13 cellular contexts compared by ENCODE assay signal in the genomic region with DNA sequence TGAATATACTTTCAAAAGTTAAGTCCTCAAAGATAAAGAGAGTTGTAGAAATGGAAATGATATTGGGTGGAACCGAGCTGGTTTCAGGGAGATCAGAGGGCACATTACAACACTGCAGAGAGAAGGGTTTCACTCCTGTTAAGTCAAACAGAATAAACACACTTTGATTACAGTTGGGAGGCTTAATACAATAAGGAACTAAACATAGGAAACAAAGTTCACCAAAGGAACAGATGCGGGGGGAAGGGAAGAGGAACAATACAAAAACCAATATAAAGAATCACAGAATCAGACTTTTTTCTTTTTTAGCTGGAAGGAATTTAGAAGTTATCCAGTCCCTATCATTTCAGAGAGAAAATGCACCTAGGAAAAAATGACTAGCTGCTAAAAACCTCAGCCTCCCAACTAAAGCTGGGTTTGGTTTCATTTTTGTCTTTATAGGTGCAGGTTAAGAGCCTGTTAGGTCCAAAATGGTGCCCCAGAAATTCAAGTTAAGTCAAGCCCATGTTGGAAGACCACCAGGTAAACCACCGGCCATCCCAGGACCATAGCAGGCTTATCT.
DNase-seq lines count a peak whose midpoint lies in the region; ATAC-seq, FAIRE-seq and TF ChIP-seq lines count a peak whose summit lies in the region.
"Had no signal": no experiment of that assay in that cellular context is flagged by ENCODE, and none has a peak within 500 bp of the region (broad histone marks: within the 10 kb centered on the region; RNA-seq: fewer than 3 reads in every experiment).

No MANE protein-coding gene starts in this region.

- H3K27ac Mint-ChIP-seq in astrocyte (ENCODE audit: unreplicated experiment) = no peak overlapping the region
- H3K27ac Mint-ChIP-seq: activated CD4-positive, alpha-beta T cell treated with anti-CD3 and anti-CD28 coated beads, Interleukin-2, amount 10 ng/mL, durations not matched to agents 7 days and 5 days had no signal

- no peak overlapping the region for H3K4me3 Mint-ChIP-seq in astrocyte (ENCODE audit: unreplicated experiment)
- H3K4me3 Mint-ChIP-seq: activated CD4-positive, alpha-beta T cell treated with anti-CD3 and anti-CD28 coated beads, Interleukin-2, amount 10 ng/mL, durations not matched to agents 7 days and 5 days had no signal

- peak overlapping the region; percentile 1 for H3K9ac ChIP-seq in astrocyte (ENCODE audit: low read length)
- H3K9ac ChIP-seq in kidney (ENCODE audit: low read length in 2 of 2) = peak overlapping the region in 1 of 2 donors; percentile 53

- peaks cover 93% of the 10 kb centered on the region for H3K79me2 ChIP-seq in astrocyte (ENCODE audit: insufficient read depth, low read length)

- H3K4me3 ChIP-seq in astrocyte (ENCODE audit: insufficient read depth, low read depth, low read length) (no peak overlapping the region), kidney (ENCODE audit: low read length in 2 of 2) (peak overlapping the region; percentile 64 to 79)
- H3K4me3 ChIP-seq: adrenal gland, SJSA1 had no signal

- H3K9me3 Mint-ChIP-seq in astrocyte (ENCODE audit: unreplicated experiment) = peaks cover 3% of the 10 kb centered on the region
- H3K9me3 Mint-ChIP-seq: activated CD4-positive, alpha-beta T cell treated with anti-CD3 and anti-CD28 coated beads, Interleukin-2, amount 10 ng/mL, durations not matched to agents 7 days and 5 days had no signal

- no peak for TF ChIP-seq CTCF in astrocyte (IDR thresholded peaks at IDR 0.05; ENCODE audit: insufficient read depth, low read depth, low read length)
- no peak for TF ChIP-seq CTCF in kidney (IDR thresholded peaks at IDR 0.05; ENCODE audit: borderline replicate concordance, extremely low read depth, insufficient read depth)

- peaks cover 9% of the 10 kb centered on the region for H3K36me3 Mint-ChIP-seq in astrocyte (ENCODE audit: low read depth, unreplicated experiment)

- H3K9me3 ChIP-seq in astrocyte (ENCODE audit: insufficient read depth, low read depth, low read length) = no peaks in the 10 kb centered on the region
- no peaks in the 10 kb centered on the region for H3K9me3 ChIP-seq in kidney (ENCODE audit: control insufficient read depth in 1 of 2, low read length in 2 of 2)
- H3K9me3 ChIP-seq: adrenal gland, SJSA1 had no signal

- DNase-seq in Kasumi-1 (lab: John Stamatoyannopoulos, UW) = peak; percentile 13 to 20
- no peak for DNase-seq in astrocyte (ENCODE audit: low read depth)
- DNase-seq in kidney = no peak
- DNase-seq in sciatic nerve (ENCODE audit: low spot score) = no peak
- no peak for DNase-seq in NCI-H345 treated with DMSO at 0.1 percent for 48 hours (lab: John Stamatoyannopoulos, UW; ENCODE audit: unreplicated experiment)
- no peak for DNase-seq in NCI-H2227 (lab: John Stamatoyannopoulos, UW; ENCODE audit: unreplicated experiment)
- DNase-seq in amygdala (lab: John Stamatoyannopoulos, UW) = no peak
- DNase-seq: activated CD4-positive, alpha-beta T cell treated with anti-CD3 and anti-CD28 coated beads, Interleukin-2, amount 10 ng/mL, durations not matched to agents 7 days and 5 days; adrenal gland; DMS79; kidney glomerular epithelial cell had no signal

- ATAC-seq in sciatic nerve (peak; percentile 68), HG03097 (IDR thresholded peaks at IDR 0.05; ENCODE audit: low FRiP score, unreplicated experiment) (no peak)

- H3K36me3 ChIP-seq in astrocyte (ENCODE audit: insufficient read depth, low read length) (peaks cover 5% of the 10 kb centered on the region), kidney (ENCODE audit: control insufficient read depth in 1 of 2, insufficient read depth in 2 of 2, low read length in 2 of 2) (no peaks in the 10 kb centered on the region)
- H3K36me3 ChIP-seq: adrenal gland had no signal

- H3K27ac ChIP-seq in astrocyte (ENCODE audit: low read depth, low read length) = no peak overlapping the region
- H3K27ac ChIP-seq in kidney (ENCODE audit: low read depth in 2 of 2, low read length in 2 of 2) = peak overlapping the region; percentile 19 to 68
- H3K27ac ChIP-seq: SJSA1 had no signal

- H3K4me2 ChIP-seq in astrocyte (ENCODE audit: low read length) = peak overlapping the region; percentile 66

- H3K4me1 ChIP-seq in astrocyte (ENCODE audit: insufficient read depth, low read length) (peaks cover 38% of the 10 kb centered on the region), kidney (ENCODE audit: control insufficient read depth in 1 of 2, insufficient read depth in 1 of 2, low read depth in 1 of 2, low read length in 2 of 2) (peaks cover 21 to 23% of the 10 kb centered on the region in 2 donors)

- no peak overlapping the region for H2AFZ ChIP-seq in astrocyte (ENCODE audit: low read depth, low read length)

- FAIRE-seq in astrocyte (lab: Jason Lieb, UNC) (no peak), kidney (lab: Jason Lieb, UNC) (no peak)

- H3K4me1 Mint-ChIP-seq in astrocyte (ENCODE audit: low read depth, unreplicated experiment) = peaks cover 50% of the 10 kb centered on the region

- intact Hi-C loops in kidney (cut with DNase I) = no loop called here
- intact Hi-C loops in sciatic nerve (cut with DNase I) = no loop called here

- no peaks in the 10 kb centered on the region for H3K27me3 ChIP-seq in astrocyte (ENCODE audit: insufficient read depth, low read length)
- H3K27me3 ChIP-seq: adrenal gland, SJSA1 had no signal

- no peaks in the 10 kb centered on the region for H3K27me3 Mint-ChIP-seq in astrocyte (ENCODE audit: low read depth, unreplicated experiment)
- H3K27me3 Mint-ChIP-seq: activated CD4-positive, alpha-beta T cell treated with anti-CD3 and anti-CD28 coated beads, Interleukin-2, amount 10 ng/mL, durations not matched to agents 7 days and 5 days had no signal

- peaks cover 47% of the 10 kb centered on the region for H4K20me1 ChIP-seq in astrocyte (ENCODE audit: insufficient read depth, low read length)

Comparison
In these comparisons a context has a peak if more than half of its experiments do, and no peak if none do; other contexts are left out.
1. DNase-seq: peak in Kasumi-1 (2 of 2); none in astrocyte (single experiment), kidney (single experiment), sciatic nerve (single experiment), NCI-H345 treated with DMSO at 0.1 percent for 48 hours (single experiment), NCI-H2227 (single experiment) and amygdala (0 of 56).